Comparison of ENCODE assay signal across 16 cellular contexts in the genomic region with DNA sequence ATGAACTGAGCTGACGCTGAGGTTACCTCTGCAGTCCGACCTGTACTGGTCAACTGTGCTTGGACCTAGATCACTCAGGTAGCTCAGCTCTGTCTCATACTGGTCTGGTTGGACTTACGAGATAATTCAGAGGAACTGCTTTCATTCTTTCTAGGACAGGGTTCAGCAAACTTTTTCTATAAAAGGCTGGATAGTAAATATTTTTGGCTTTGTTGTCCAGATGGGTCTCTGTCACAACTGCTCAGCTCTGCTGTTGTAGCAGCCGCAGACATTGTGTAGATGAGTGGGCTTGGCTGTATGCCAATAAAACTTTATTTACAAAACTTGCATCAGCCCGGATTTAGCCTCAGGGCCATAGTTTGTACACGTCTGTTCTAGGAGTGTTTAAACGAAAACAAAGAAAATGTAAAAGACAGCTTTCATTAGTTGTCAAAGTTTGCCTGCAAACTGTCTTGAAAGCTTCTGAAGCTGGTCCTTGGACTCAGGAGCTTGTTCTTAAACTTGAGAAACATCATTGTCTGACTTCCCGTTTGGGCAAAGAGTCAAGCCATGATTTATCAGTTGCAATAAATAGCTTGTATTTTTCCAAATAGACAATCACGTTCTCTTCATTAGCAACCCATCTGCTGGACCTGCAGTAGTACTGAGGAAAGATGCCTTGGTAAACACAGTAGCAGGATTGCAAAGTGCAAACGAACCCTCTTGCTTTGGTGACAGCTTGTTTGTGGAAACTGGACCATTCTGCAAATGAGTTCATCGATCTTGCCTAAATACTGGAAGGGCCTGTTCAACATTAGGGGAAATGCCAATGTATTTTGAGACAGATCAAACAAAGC.
DNase-seq lines count a peak whose midpoint lies in the region; ATAC-seq, FAIRE-seq and TF ChIP-seq lines count a peak whose summit lies in the region.
"Had no signal": no experiment of that assay in that cellular context is flagged by ENCODE, and none has a peak within 500 bp of the region (broad histone marks: within the 10 kb centered on the region; RNA-seq: fewer than 3 reads in every experiment).

No MANE protein-coding gene starts in this region.

- H3K9me3 ChIP-seq in SK-N-MC (ENCODE audit: low read depth, low read length), result no peaks in the 10 kb centered on the region
- H3K9me3 ChIP-seq: heart right ventricle had no signal

- H3K4me3 Mint-ChIP-seq in stimulated activated memory B cell treated with anti-CD40 and anti-IgM and Interleukin-4, amounts not matched to agents 10 μg/mL and 1 μg/mL and 100 μg/mL, for 72 hours, result no peak overlapping the region
- H3K4me3 Mint-ChIP-seq: activated CD4-positive, alpha-beta T cell treated with anti-CD3 and anti-CD28 coated beads, Interleukin-2, amount 10 ng/mL, durations not matched to agents 24 days and 14 days had no signal

- no peak overlapping the region for H3K9ac ChIP-seq in SK-N-MC (ENCODE audit: insufficient read length)
- H3K9ac ChIP-seq: parathyroid adenoma had no signal

- H3K4me3 ChIP-seq in SK-N-MC, result no peak overlapping the region
- H3K4me3 ChIP-seq: heart right ventricle had no signal

- ATAC-seq in stimulated activated memory B cell treated with anti-CD40 and anti-IgM and Interleukin-4, amounts not matched to agents 10 μg/mL and 1 μg/mL and 100 μg/mL, for 72 hours, result no peak
- ATAC-seq: stimulated activated naive CD8-positive, alpha-beta T cell treated with anti-CD3 and anti-CD28 coated beads, Interleukin-15, Interleukin-2, amounts not matched to agents 100 U/mL and 50 U/mL, for 24 hours had no signal

- 0 out of 2 replicates have a peak overlapping the region, but pooled peaks have one; percentile 5 for H3K27ac ChIP-seq in SK-N-MC
- H3K27ac ChIP-seq: heart right ventricle, HL-60, parathyroid adenoma had no signal

- no peak for TF ChIP-seq POLR2A in GM12892 (IDR thresholded peaks at IDR 0.05; ENCODE audit: low read depth, low read length)

- H3K27ac Mint-ChIP-seq in stimulated activated memory B cell treated with anti-CD40 and anti-IgM and Interleukin-4, amounts not matched to agents 10 μg/mL and 1 μg/mL and 100 μg/mL, for 72 hours, result no peak overlapping the region
- H3K27ac Mint-ChIP-seq: activated CD4-positive, alpha-beta T cell treated with anti-CD3 and anti-CD28 coated beads, Interleukin-2, amount 10 ng/mL, durations not matched to agents 24 days and 14 days had no signal

- H3K9me3 Mint-ChIP-seq in stimulated activated memory B cell treated with anti-CD40 and anti-IgM and Interleukin-4, amounts not matched to agents 10 μg/mL and 1 μg/mL and 100 μg/mL, for 72 hours, result no peaks in the 10 kb centered on the region
- H3K9me3 Mint-ChIP-seq: activated CD4-positive, alpha-beta T cell treated with anti-CD3 and anti-CD28 coated beads, Interleukin-2, amount 10 ng/mL, durations not matched to agents 24 days and 14 days had no signal

- H3K27me3 Mint-ChIP-seq in stimulated activated memory B cell treated with anti-CD40 and anti-IgM and Interleukin-4, amounts not matched to agents 10 μg/mL and 1 μg/mL and 100 μg/mL, for 72 hours, result no peaks in the 10 kb centered on the region
- H3K27me3 Mint-ChIP-seq: activated CD4-positive, alpha-beta T cell treated with anti-CD3 and anti-CD28 coated beads, Interleukin-2, amount 10 ng/mL, durations not matched to agents 24 days and 14 days had no signal

- H3K36me3 Mint-ChIP-seq in stimulated activated memory B cell treated with anti-CD40 and anti-IgM and Interleukin-4, amounts not matched to agents 10 μg/mL and 1 μg/mL and 100 μg/mL, for 72 hours, result peaks cover 56% of the 10 kb centered on the region

- no peaks in the 10 kb centered on the region for H3K36me3 ChIP-seq in SK-N-MC (ENCODE audit: insufficient read depth, low read length)
- H3K36me3 ChIP-seq: heart right ventricle had no signal

- peaks cover 48% of the 10 kb centered on the region for H3K4me1 Mint-ChIP-seq in stimulated activated memory B cell treated with anti-CD40 and anti-IgM and Interleukin-4, amounts not matched to agents 10 μg/mL and 1 μg/mL and 100 μg/mL, for 72 hours

- no peak for FAIRE-seq in GM12892 (lab: Jason Lieb, UNC)

- DNase-seq in EH (ENCODE audit: low read depth) (peak; percentile 80), NCI-H1694 treated with DMSO at 0.1 percent for 48 hours (lab: John Stamatoyannopoulos, UW) (peak; percentile 92), SK-N-MC (ENCODE audit: low read depth, low spot score) (no peak), iris pigment epithelial cell (ENCODE audit: low read depth) (peak; percentile 73), CD1c-positive myeloid dendritic cell (ENCODE audit: extremely low spot score) (no peak), NCI-H187 treated with DMSO at 0.1 percent for 48 hours (lab: John Stamatoyannopoulos, UW) (no peak), GM12892 (ENCODE audit: insufficient read length) (no peak)
- DNase-seq: activated CD4-positive, alpha-beta T cell treated with anti-CD3 and anti-CD28 coated beads, Interleukin-2, amount 10 ng/mL, durations not matched to agents 24 days and 14 days; activated naive CD4-positive, alpha-beta T cell treated with Interleukin-2 at 50 U/mL for 16 hours; cortex of kidney; heart right ventricle; NCI-H187; stimulated activated naive CD8-positive, alpha-beta T cell treated with anti-CD3 and anti-CD28 coated beads, Interleukin-15, Interleukin-2, amounts not matched to agents 100 U/mL and 50 U/mL, for 24 hours had no signal

Comparison
In these comparisons a context has a peak if more than half of its experiments do, and no peak if none do; other contexts are left out.
1. DNase-seq: peak in EH (single experiment), NCI-H1694 treated with DMSO at 0.1 percent for 48 hours (single experiment) and iris pigment epithelial cell (single experiment); none in SK-N-MC (single experiment), CD1c-positive myeloid dendritic cell (single experiment), NCI-H187 treated with DMSO at 0.1 percent for 48 hours (single experiment) and GM12892 (single experiment).